Comparison of ENCODE assay signal across 33 cellular contexts in genomic region chr13:49235856-49236431, GRCh38. TPM values are rescaled to one million over a fixed set of nuclear protein-coding genes. Genes with fewer than 3 reads are reported as not detected.
"Had no signal": no experiment of that assay in that cellular context is flagged by ENCODE, and none has a peak within 500 bp of the region (broad histone marks: within the 10 kb centered on the region; RNA-seq: fewer than 3 reads in every experiment).

No MANE protein-coding gene starts in this region.

- H3K4me1 Mint-ChIP-seq: mesothelial cell of epicardium had no signal

- H3K27me3 ChIP-seq: colonic mucosa, esophagus squamous epithelium, gastrocnemius medialis, heart right ventricle had no signal

- H3K27me3 Mint-ChIP-seq: dendritic cell treated with granulocyte-macrophage colony-stimulating factor and Interleukin-4, amounts not matched to agents 40 ng/mL and 50 ng/mL, for 4 days had no signal

- H3K4me3 Mint-ChIP-seq: dendritic cell treated with granulocyte-macrophage colony-stimulating factor and Interleukin-4, amounts not matched to agents 40 ng/mL and 50 ng/mL, for 4 days; effector memory CD8-positive, alpha-beta T cell; mesothelial cell of epicardium had no signal

- H3K4me3 ChIP-seq: colonic mucosa, esophagus squamous epithelium, gastrocnemius medialis, heart right ventricle, left ventricle myocardium inferior, lower lobe of right lung, mucosa of descending colon had no signal

- H3K36me3 Mint-ChIP-seq: mesothelial cell of epicardium had no signal

- ATAC-seq: effector memory CD8-positive, alpha-beta T cell; gastrocnemius medialis; heart right ventricle; left cardiac atrium; lower lobe of right lung; mucosa of descending colon had no signal

- H3K9me3 Mint-ChIP-seq: dendritic cell treated with granulocyte-macrophage colony-stimulating factor and Interleukin-4, amounts not matched to agents 40 ng/mL and 50 ng/mL, for 4 days; effector memory CD8-positive, alpha-beta T cell; mesothelial cell of epicardium had no signal

- FAIRE-seq: endothelial cell of umbilical vein, islet of Langerhans, keratinocyte had no signal

- H3K27ac ChIP-seq: colonic mucosa, esophagus squamous epithelium, gastrocnemius medialis, heart right ventricle, left ventricle myocardium inferior, lower lobe of right lung had no signal

- DNase-seq: cerebellar nuclear complex; colonic mucosa; cortex of kidney; effector CD8-positive, alpha-beta T cell; effector memory CD8-positive, alpha-beta T cell; esophagus squamous epithelium; foreskin fibroblast; foreskin melanocyte; gastrocnemius medialis; glutamatergic neuron; head of caudate nucleus; heart right ventricle; hippocampal formation; left cardiac atrium; left ventricle myocardium inferior; lower lobe of right lung; mesenchymal stem cell; mucosa of descending colon had no signal

- H3K27ac Mint-ChIP-seq: dendritic cell treated with granulocyte-macrophage colony-stimulating factor and Interleukin-4, amounts not matched to agents 40 ng/mL and 50 ng/mL, for 4 days; effector memory CD8-positive, alpha-beta T cell; mesothelial cell of epicardium had no signal

- H3K36me3 ChIP-seq: colonic mucosa, esophagus squamous epithelium, gastrocnemius medialis, heart right ventricle, left ventricle myocardium inferior, lower lobe of right lung had no signal

- H3K4me1 ChIP-seq: colonic mucosa, esophagus squamous epithelium, gastrocnemius medialis, heart right ventricle, left ventricle myocardium inferior, lower lobe of right lung had no signal

- H3K9me3 ChIP-seq: colonic mucosa, esophagus squamous epithelium, gastrocnemius medialis, heart right ventricle, left ventricle myocardium inferior, lower lobe of right lung, mucosa of descending colon had no signal

RNA-seq across cellular contexts. Expression of gene MLNR, which starts 15.8 kb away (rescaled TPM):
- total RNA-seq: chondrocyte, colonic mucosa, dermis microvascular lymphatic vessel endothelial cell, endothelial cell of umbilical vein, epithelial cell of proximal tubule, gastrocnemius medialis, glomerular endothelial cell, heart right ventricle, kidney epithelial cell, left cardiac atrium, left ventricle myocardium inferior, lower leg skin, lower lobe of right lung, lung microvascular endothelial cell, mesenteric fat pad, mucosa of descending colon, myocyte had no signal
- polyA plus RNA-seq: endothelial cell of umbilical vein, esophagus, heart right ventricle, keratinocyte had no signal
